In genomic region chr12:66354291-66354690, GRCh38 we compare ENCODE assay signal across 31 cellular contexts. TPM values are rescaled to one million over a fixed set of nuclear protein-coding genes. Genes with fewer than 3 reads are reported as not detected.
DNase-seq lines count a peak whose midpoint lies in the region; ATAC-seq and TF ChIP-seq lines count a peak whose summit lies in the region.
"Had no signal": no experiment of that assay in that cellular context is flagged by ENCODE, and none has a peak within 500 bp of the region (broad histone marks: within the 10 kb centered on the region; RNA-seq: fewer than 3 reads in every experiment).

No MANE protein-coding gene starts in this region.

- 68 to 86% methylated on average over 3 to 6 of the region's 6 CpGs for WGBS in transverse colon (ENCODE audit: low coverage in 1 of 2), 2 donors

- intact Hi-C loops in transverse colon (cut with DNase I; ENCODE audit: low total_unique reads): no loop called here

- TF ChIP-seq POLR2A in transverse colon (IDR thresholded peaks at IDR 0.05): no peak

- H3K4me3 ChIP-seq in transverse colon: no peak overlapping the region
- H3K4me3 ChIP-seq: cardiac muscle cell, coronary artery, HAP-1, left ventricle myocardium inferior, ovary, skin epidermis had no signal

- no peak for TF ChIP-seq EP300 in transverse colon (IDR thresholded peaks at IDR 0.05; ENCODE audit: low read depth)

- DNase-seq in stimulated activated naive CD8-positive, alpha-beta T cell treated with anti-CD3 and anti-CD28 coated beads, Interleukin-15, Interleukin-2, amounts not matched to agents 100 U/mL and 50 U/mL, for 24 hours: no peak
- peak; percentile 47 for DNase-seq in NCI-H69 (lab: John Stamatoyannopoulos, UW)
- DNase-seq in central memory CD8-positive, alpha-beta T cell (ENCODE audit: low spot score in 2 of 2): no peak
- DNase-seq in RKO (ENCODE audit: low spot score): no peak
- DNase-seq in transverse colon: no peak
- DNase-seq in NCI-H2107 (lab: John Stamatoyannopoulos, UW): no peak
- DNase-seq: ACHN; activated CD4-positive, alpha-beta memory T cell treated with anti-CD3 and anti-CD28 coated beads for 36 hours; activated CD4-positive, CD25-positive, alpha-beta regulatory T cell; activated CD8-positive, alpha-beta memory T cell treated with anti-CD3 and anti-CD28 coated beads, Interleukin-2, amount 50 U/mL, for 4 hours; activated naive CD4-positive, alpha-beta T cell treated with anti-CD3 and anti-CD28 coated beads, Interleukin-2, amount 50 U/mL, for 16 hours; DMS53; effector memory CD4-positive, alpha-beta T cell; GDM1; islet precursor cell; KBM-7; left ventricle myocardium inferior; NCI-H1105 treated with DMSO at 0.1 percent for 48 hours; NK-92 treated with Interleukin-12 subunit alpha and Interleukin-12 subunit beta, amount 100 ng/mL, for 24 hours; ovary; retina; stimulated activated naive CD4-positive, alpha-beta T cell had no signal

- peak overlapping the region; percentile 17 for H3K27ac Mint-ChIP-seq in stimulated activated naive CD8-positive, alpha-beta T cell treated with anti-CD3 and anti-CD28 coated beads, Interleukin-15, Interleukin-2, amounts not matched to agents 100 ng/mL and 50 ng/mL, for 24 hours
- peak overlapping the region; percentile 45 for H3K27ac Mint-ChIP-seq in central memory CD8-positive, alpha-beta T cell (ENCODE audit: low read depth)
- H3K27ac Mint-ChIP-seq: activated CD4-positive, alpha-beta memory T cell treated with anti-CD3 and anti-CD28 coated beads for 36 hours; T-helper 1 cell treated with Interleukin-12 subunit alpha and Interleukin-12 subunit beta and Interleukin-4 antibody, amounts not matched to agents 30 μg/mL and 1 μg/mL, for 36 hours had no signal

- H3K9me3 Mint-ChIP-seq in stimulated activated naive CD8-positive, alpha-beta T cell treated with anti-CD3 and anti-CD28 coated beads, Interleukin-15, Interleukin-2, amounts not matched to agents 100 ng/mL and 50 ng/mL, for 24 hours: no peaks in the 10 kb centered on the region
- H3K9me3 Mint-ChIP-seq in central memory CD8-positive, alpha-beta T cell: no peaks in the 10 kb centered on the region
- H3K9me3 Mint-ChIP-seq: activated CD4-positive, alpha-beta memory T cell treated with anti-CD3 and anti-CD28 coated beads for 36 hours; neural crest cell; T-helper 1 cell treated with Interleukin-12 subunit alpha and Interleukin-12 subunit beta and Interleukin-4 antibody, amounts not matched to agents 30 μg/mL and 1 μg/mL, for 36 hours had no signal

- no peaks in the 10 kb centered on the region for H3K4me1 Mint-ChIP-seq in stimulated activated naive CD8-positive, alpha-beta T cell treated with anti-CD3 and anti-CD28 coated beads, Interleukin-15, Interleukin-2, amounts not matched to agents 100 ng/mL and 50 ng/mL, for 24 hours (ENCODE audit: low read depth)
- H3K4me1 Mint-ChIP-seq in central memory CD8-positive, alpha-beta T cell: peaks cover 8% of the 10 kb centered on the region
- H3K4me1 Mint-ChIP-seq: neural crest cell had no signal

- in situ Hi-C loops in transverse colon (cut with MboI; ENCODE audit: low pct_ligation_motif_present in 1 of 4, low pct_unique_long_range_greater_than_20kb in 1 of 4, low sequenced_read_pairs in 3 of 4): no loop called here

- no peaks in the 10 kb centered on the region for H3K4me1 ChIP-seq in transverse colon
- H3K4me1 ChIP-seq: HAP-1, left ventricle myocardium inferior had no signal

- no peak overlapping the region for H3K27ac ChIP-seq in transverse colon
- H3K27ac ChIP-seq: cardiac muscle cell, coronary artery, HL-60, left ventricle myocardium inferior, ovary, skin epidermis had no signal

- H3K36me3 ChIP-seq in transverse colon: no peaks in the 10 kb centered on the region
- H3K36me3 ChIP-seq: cardiac muscle cell, HAP-1, left ventricle myocardium inferior, ovary had no signal

- peaks cover 20% of the 10 kb centered on the region for H3K36me3 Mint-ChIP-seq in stimulated activated naive CD8-positive, alpha-beta T cell treated with anti-CD3 and anti-CD28 coated beads, Interleukin-15, Interleukin-2, amounts not matched to agents 100 ng/mL and 50 ng/mL, for 24 hours (ENCODE audit: low read depth)
- H3K36me3 Mint-ChIP-seq in central memory CD8-positive, alpha-beta T cell (ENCODE audit: insufficient read depth): peaks cover 15% of the 10 kb centered on the region

- no peaks in the 10 kb centered on the region for H3K27me3 ChIP-seq in transverse colon
- H3K27me3 ChIP-seq: cardiac muscle cell, ovary had no signal

- no peaks in the 10 kb centered on the region for H3K27me3 Mint-ChIP-seq in stimulated activated naive CD8-positive, alpha-beta T cell treated with anti-CD3 and anti-CD28 coated beads, Interleukin-15, Interleukin-2, amounts not matched to agents 100 ng/mL and 50 ng/mL, for 24 hours
- H3K27me3 Mint-ChIP-seq in central memory CD8-positive, alpha-beta T cell: no peaks in the 10 kb centered on the region
- H3K27me3 Mint-ChIP-seq: activated CD4-positive, alpha-beta memory T cell treated with anti-CD3 and anti-CD28 coated beads for 36 hours had no signal

- H3K4me3 Mint-ChIP-seq in stimulated activated naive CD8-positive, alpha-beta T cell treated with anti-CD3 and anti-CD28 coated beads, Interleukin-15, Interleukin-2, amounts not matched to agents 100 ng/mL and 50 ng/mL, for 24 hours: no peak overlapping the region
- H3K4me3 Mint-ChIP-seq in central memory CD8-positive, alpha-beta T cell: no peak overlapping the region
- H3K4me3 Mint-ChIP-seq: activated CD4-positive, alpha-beta memory T cell treated with anti-CD3 and anti-CD28 coated beads for 36 hours; neural crest cell; T-helper 1 cell treated with Interleukin-12 subunit alpha and Interleukin-12 subunit beta and Interleukin-4 antibody, amounts not matched to agents 30 μg/mL and 1 μg/mL, for 36 hours had no signal

- ATAC-seq in stimulated activated naive CD8-positive, alpha-beta T cell treated with anti-CD3 and anti-CD28 coated beads, Interleukin-15, Interleukin-2, amounts not matched to agents 100 U/mL and 50 U/mL, for 24 hours: no peak
- ATAC-seq in central memory CD8-positive, alpha-beta T cell (replicated peaks; ENCODE audit: extremely low read depth, poor library complexity, severe bottlenecking): no peak
- ATAC-seq: SK-N-SH treated with all-trans-retinoic acid at 6 μM for 48 hours had no signal

- no peaks in the 10 kb centered on the region for H3K9me3 ChIP-seq in transverse colon
- H3K9me3 ChIP-seq: HAP-1, left ventricle myocardium inferior, ovary had no signal

- no peak for TF ChIP-seq CTCF in transverse colon (IDR thresholded peaks at IDR 0.05)

RNA-seq across cellular contexts. Expression of gene HELB, which starts 52.0 kb away (rescaled TPM):
- total RNA-seq in transverse colon: 10 to 100 TPM in 2 of 4 donors, 1 to 10 TPM in 2; 1.4 to 17.2 (median 9.8) TPM
